Comparison of ENCODE assay signal across 17 cellular contexts in genomic region chr3:88084006-88084597, GRCh38. TPM values are rescaled to one million over a fixed set of nuclear protein-coding genes. Genes with fewer than 3 reads are reported as not detected.
DNase-seq lines count a peak whose midpoint lies in the region; ATAC-seq and TF ChIP-seq lines count a peak whose summit lies in the region.
"Had no signal": no experiment of that assay in that cellular context is flagged by ENCODE, and none has a peak within 500 bp of the region (broad histone marks: within the 10 kb centered on the region; RNA-seq: fewer than 3 reads in every experiment).

No MANE protein-coding gene starts in this region.

- H3K9me3 Mint-ChIP-seq in WTC11, result peaks cover 17% of the 10 kb centered on the region
- H3K9me3 Mint-ChIP-seq: CD4-positive, alpha-beta T cell; HFFc6 had no signal

- ATAC-seq in Right ventricle myocardium inferior, result no peak
- no peak for ATAC-seq in WTC11
- no peak for ATAC-seq in foreskin keratinocyte

- no peak for TF ChIP-seq CTCF in cardiac muscle cell (IDR thresholded peaks at IDR 0.05; ENCODE audit: low read depth, low read length)
- no peak for TF ChIP-seq CTCF in WTC11 (IDR thresholded peaks at IDR 0.05)
- TF ChIP-seq CTCF in foreskin keratinocyte (conservative IDR thresholded peaks at IDR 0.05), result no peak

- peak overlapping the region; percentile 6 for H3K27ac Mint-ChIP-seq in WTC11
- H3K27ac Mint-ChIP-seq: B cell; CD4-positive, alpha-beta T cell; H9; HFFc6 had no signal

- no peak for DNase-seq in cardiac muscle cell (ENCODE audit: low read depth in 1 of 2, low spot score in 1 of 2)
- no peak for DNase-seq in Right ventricle myocardium inferior (ENCODE audit: missing footprints)
- no peak for DNase-seq in WTC11 (ENCODE audit: low spot score)
- DNase-seq in SK-N-DZ (ENCODE audit: low spot score), result no peak
- DNase-seq in NCI-H1092 (lab: John Stamatoyannopoulos, UW), result no peak
- no peak for DNase-seq in foreskin keratinocyte
- DNase-seq: ACHN; C1 segment of cervical spinal cord; Calu3; CD4-positive, alpha-beta T cell; DMS 273 treated with DMSO at 0.1 percent for 48 hours; GOT3; H9; HFFc6 had no signal

- H3K4me1 ChIP-seq in cardiac muscle cell (ENCODE audit: low read depth) (peaks cover 19% of the 10 kb centered on the region), mesodermal cell (ENCODE audit: control insufficient read depth, insufficient read depth, low read length, poor library complexity, severe bottlenecking) (no peaks in the 10 kb centered on the region), foreskin keratinocyte (peaks cover 13% of the 10 kb centered on the region)

- CTCF ChIA-PET in WTC11 (lab: Charles Lee), result interaction anchor here (1.2 kb wide), 1 partner anchor 29 kb away, joined by 3 read pairs; no protein-coding TSS in a partner anchor

- no peaks in the 10 kb centered on the region for H3K27me3 ChIP-seq in cardiac muscle cell
- H3K27me3 ChIP-seq in foreskin keratinocyte, result no peaks in the 10 kb centered on the region

- no peaks in the 10 kb centered on the region for H3K9me3 ChIP-seq in cardiac muscle cell (ENCODE audit: low read depth)
- no peaks in the 10 kb centered on the region for H3K9me3 ChIP-seq in mesodermal cell (ENCODE audit: control insufficient read depth, low read length)

- 94 to 100% methylated on average over 4 of the region's 5 CpGs for WGBS in mesodermal cell (ENCODE audit: insufficient coverage in 2 of 2), 2 experiments

- H3K27ac ChIP-seq in cardiac muscle cell, result peak overlapping the region; percentile 61
- peak overlapping the region; percentile 29 for H3K27ac ChIP-seq in mesodermal cell (ENCODE audit: low read depth, low read length, severe bottlenecking)
- H3K27ac ChIP-seq in foreskin keratinocyte, result no peak overlapping the region
- H3K27ac ChIP-seq: HL-60 had no signal

- peaks cover 8% of the 10 kb centered on the region for H3K36me3 ChIP-seq in cardiac muscle cell
- H3K36me3 ChIP-seq in mesodermal cell (ENCODE audit: control insufficient read depth, insufficient read depth, low read length), result peaks cover 21% of the 10 kb centered on the region

- no peaks in the 10 kb centered on the region for H3K27me3 Mint-ChIP-seq in WTC11 (ENCODE audit: low read depth)
- H3K27me3 Mint-ChIP-seq: B cell; CD4-positive, alpha-beta T cell had no signal

- no peak overlapping the region for H3K4me3 ChIP-seq in cardiac muscle cell
- no peak overlapping the region for H3K4me3 ChIP-seq in mesodermal cell (ENCODE audit: extremely low read depth, insufficient read depth, low read length, poor library complexity, severe bottlenecking)

- H3K4me3 Mint-ChIP-seq in WTC11, result no peak overlapping the region
- H3K4me3 Mint-ChIP-seq: B cell; CD4-positive, alpha-beta T cell; H9; HFFc6 had no signal

- intact Hi-C loops in Right ventricle myocardium inferior (cut with DNase I), result no loop called here

- POLR2A ChIA-PET in WTC11 (lab: Charles Lee), result no interaction called here

- H3K36me3 Mint-ChIP-seq in WTC11, result peaks cover 20% of the 10 kb centered on the region

- H3K4me1 Mint-ChIP-seq in WTC11, result peaks cover 18% of the 10 kb centered on the region

TF ChIP-seq in WTC11, 78 proteins besides CTCF, POLR2A, EP300 and RAD21 (continues in another document):
- no peak for TF ChIP-seq ZNF532 (CRISPR knock-in tag; IDR thresholded peaks at IDR 0.05; ENCODE audit: borderline replicate concordance)
- TF ChIP-seq ZNF396 (CRISPR knock-in tag; IDR thresholded peaks at IDR 0.05; ENCODE audit: borderline replicate concordance), result no peak
- TF ChIP-seq CREM (CRISPR knock-in tag; IDR thresholded peaks at IDR 0.05), result no peak
- no peak for TF ChIP-seq HMGA2 (CRISPR knock-in tag; IDR thresholded peaks at IDR 0.05)
- TF ChIP-seq CREB1 (CRISPR knock-in tag; IDR thresholded peaks at IDR 0.05), result no peak
- no peak for TF ChIP-seq AFF4 (CRISPR knock-in tag; IDR thresholded peaks at IDR 0.05; ENCODE audit: borderline replicate concordance)
- TF ChIP-seq ERG (CRISPR knock-in tag; IDR thresholded peaks at IDR 0.05), result no peak
- no peak for TF ChIP-seq NFATC4 (CRISPR knock-in tag; IDR thresholded peaks at IDR 0.05)

RNA-seq across cellular contexts. Expression of gene ZNF654, which starts 25.0 kb away (rescaled TPM):
- total RNA-seq in cardiac muscle cell, result 12.0 TPM in 2 replicates
- polyA plus RNA-seq in cardiac muscle cell, result 13.1 and 13.6 TPM in 2 replicates
- total RNA-seq in Right ventricle myocardium inferior, result 11.9 TPM
- 7.0 to 10.0 TPM (median 8.3 TPM) in 3 replicates for total RNA-seq in WTC11 (2021)
- polyA plus RNA-seq in mesodermal cell (2013, experiment 1 of 2), result 12.5 TPM
- 13.4 TPM for polyA plus RNA-seq in mesodermal cell (2013, experiment 2 of 2)
- polyA plus RNA-seq in SK-N-DZ (2014; cell fraction: cytosol; rRNA removed), result 3.6 and 3.7 TPM in 2 replicates
- 6.4 and 6.7 TPM in 2 replicates for polyA plus RNA-seq in SK-N-DZ (2014; cell fraction: nucleus; rRNA removed)
- total RNA-seq in foreskin keratinocyte, result 8.5 and 8.6 TPM in 2 replicates
- polyA plus RNA-seq in foreskin keratinocyte, result 1.7 and 2.2 TPM in 2 replicates

RNA-seq across cellular contexts. Expression of gene CGGBP1, which starts 25.3 kb away (rescaled TPM):
- total RNA-seq in cardiac muscle cell, result 36.8 and 46.7 TPM in 2 replicates
- polyA plus RNA-seq in cardiac muscle cell, result 46.8 and 63.8 TPM in 2 replicates
- 51.6 TPM for total RNA-seq in Right ventricle myocardium inferior
- total RNA-seq in WTC11 (2021), result 57.6 to 61.3 TPM (median 60.7 TPM) in 3 replicates
- 91.4 TPM for polyA plus RNA-seq in mesodermal cell (2013, experiment 1 of 2)
- 94.1 TPM for polyA plus RNA-seq in mesodermal cell (2013, experiment 2 of 2)
- 66.8 and 68.2 TPM in 2 replicates for polyA plus RNA-seq in SK-N-DZ (2014; cell fraction: cytosol; rRNA removed)
- polyA plus RNA-seq in SK-N-DZ (2014; cell fraction: nucleus; rRNA removed), result 92.9 and 122 TPM in 2 replicates
- 46.5 and 49.7 TPM in 2 replicates for total RNA-seq in foreskin keratinocyte
- 16.3 and 17.5 TPM in 2 replicates for polyA plus RNA-seq in foreskin keratinocyte
